In the genomic region with DNA sequence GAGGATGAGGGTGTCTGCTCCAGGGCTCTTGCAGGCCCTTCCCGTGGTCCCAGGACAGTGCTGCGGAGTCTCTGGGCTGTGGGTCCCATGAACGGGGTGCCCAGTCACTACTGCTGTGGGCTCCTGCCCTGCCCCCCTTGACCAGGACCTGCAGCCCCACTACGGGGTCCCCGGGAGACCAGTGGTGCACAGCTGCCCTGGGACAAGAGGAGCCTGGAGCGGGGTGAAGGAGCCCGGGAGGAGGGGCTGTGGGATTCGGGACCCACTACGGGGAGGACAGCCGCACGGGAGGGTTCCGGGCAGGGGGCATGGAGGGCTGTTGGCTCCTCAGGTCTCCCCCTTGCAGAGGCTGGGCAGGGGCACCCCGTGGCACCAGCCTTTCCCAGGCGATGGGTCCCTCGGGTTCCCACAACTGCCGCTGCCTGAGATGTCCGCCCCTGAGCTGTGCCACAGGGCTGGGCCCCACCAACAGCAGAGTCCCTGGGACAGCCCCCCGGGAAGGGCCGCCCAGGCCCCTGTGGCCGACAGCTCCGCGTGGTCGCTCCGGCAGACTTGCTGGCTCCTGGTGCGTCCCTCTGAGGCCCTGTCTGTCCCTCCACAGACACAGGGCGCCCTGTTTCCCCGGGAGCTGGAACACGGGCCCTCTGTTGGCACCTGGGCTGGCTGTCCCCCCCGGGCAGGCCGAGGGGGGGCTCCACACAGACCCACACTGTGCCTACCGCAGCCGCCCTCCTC, we compare ENCODE assay signal across 16 cellular contexts. TPM values are rescaled to one million over a fixed set of nuclear protein-coding genes. Genes with fewer than 3 reads are reported as not detected.
"Had no signal": no experiment of that assay in that cellular context is flagged by ENCODE, and none has a peak within 500 bp of the region (broad histone marks: within the 10 kb centered on the region; RNA-seq: fewer than 3 reads in every experiment).

No MANE protein-coding gene starts in this region.

- H3K4me3 ChIP-seq: neural progenitor cell, prostate gland, SJSA1, thyroid gland had no signal

- DNase-seq: activated CD4-positive, alpha-beta T cell treated with anti-CD3 and anti-CD28 coated beads, Interleukin-2, amount 50 U/mL, for 4 hours; activated CD4-positive, CD25-positive, alpha-beta regulatory T cell treated with anti-CD3 and anti-CD28 coated beads, Interleukin-2, amount 50 U/mL, for 72 hours; activated effector memory CD4-positive, alpha-beta T cell treated with Interleukin-2 at 50 U/mL for 16 hours; activated T-cell treated with anti-CD3 and anti-CD28 coated beads, Interleukin-2, amount 50 U/mL, for 24 hours; amniotic stem cell; brain microvascular endothelial cell; stimulated activated CD4-positive, alpha-beta T cell treated with anti-CD3 and anti-CD28 coated beads, Interleukin-12 subunit alpha, Interleukin-12 subunit beta, amount 100 ng/mL, for 4 hours; thyroid gland had no signal

- H3K27ac ChIP-seq: brain microvascular endothelial cell, neural progenitor cell, prostate gland, SJSA1, thyroid gland had no signal

- H3K36me3 ChIP-seq: brain microvascular endothelial cell, neural progenitor cell, prostate gland, SJSA1, thyroid gland had no signal

- H3K9me3 ChIP-seq: prostate gland, thyroid gland had no signal

- H3K27me3 ChIP-seq: brain microvascular endothelial cell, neural progenitor cell, SJSA1, thyroid gland had no signal

- ATAC-seq: activated naive CD4-positive, alpha-beta T cell treated with anti-CD3 and anti-CD28 coated beads, Interleukin-2, amount 50 U/mL, for 72 hours had no signal

- H3K4me1 ChIP-seq: neural progenitor cell, prostate gland, SJSA1, thyroid gland had no signal

RNA-seq across cellular contexts. Expression of a gene that starts 52.1 kb away (rescaled TPM):
- total RNA-seq: activated naive CD4-positive, alpha-beta T cell treated with anti-CD3 and anti-CD28 coated beads, Interleukin-2, amount 50 U/mL, for 72 hours; cerebellum; dermis microvascular lymphatic vessel endothelial cell; lower leg skin; myocyte; prostate gland; SJSA1; thyroid gland had no signal
